2 cellular contexts compared by ENCODE assay signal in the genomic region with DNA sequence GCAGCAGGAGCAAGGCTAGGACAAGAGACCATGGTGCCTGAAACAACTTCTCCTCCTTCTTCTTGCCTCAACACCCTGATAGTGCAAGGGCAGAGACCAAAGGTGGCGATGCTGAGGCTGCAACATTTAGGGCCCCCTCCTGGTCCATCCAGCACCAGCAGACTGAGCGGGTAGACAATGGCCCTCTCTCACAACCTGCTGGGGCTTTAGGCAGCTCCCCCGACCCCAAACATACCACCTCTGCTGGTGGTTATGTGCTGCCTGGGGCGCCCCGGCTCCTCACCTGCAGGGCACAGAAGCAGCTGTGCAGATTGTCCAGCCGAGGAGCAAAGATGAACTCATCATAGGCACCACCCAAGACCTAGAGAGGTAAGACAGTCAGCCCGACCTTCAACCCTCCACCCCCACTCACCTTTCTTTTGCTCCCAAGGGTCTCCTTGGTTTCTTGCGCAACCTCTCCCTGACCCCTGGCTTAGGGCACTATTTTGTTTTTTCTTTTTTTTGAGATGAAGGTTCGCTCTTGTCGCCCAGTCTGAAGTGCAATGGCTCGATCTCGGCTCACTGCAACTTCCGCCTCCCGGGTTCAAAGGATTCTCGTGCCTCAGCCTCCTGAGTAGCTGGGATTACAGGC.
TF ChIP-seq lines count a peak whose summit lies in the region.

No MANE protein-coding gene starts in this region.

TF ChIP-seq in IMR-90, 13 proteins besides CTCF, POLR2A, EP300 and RAD21:
- TF ChIP-seq, protein P1, sequence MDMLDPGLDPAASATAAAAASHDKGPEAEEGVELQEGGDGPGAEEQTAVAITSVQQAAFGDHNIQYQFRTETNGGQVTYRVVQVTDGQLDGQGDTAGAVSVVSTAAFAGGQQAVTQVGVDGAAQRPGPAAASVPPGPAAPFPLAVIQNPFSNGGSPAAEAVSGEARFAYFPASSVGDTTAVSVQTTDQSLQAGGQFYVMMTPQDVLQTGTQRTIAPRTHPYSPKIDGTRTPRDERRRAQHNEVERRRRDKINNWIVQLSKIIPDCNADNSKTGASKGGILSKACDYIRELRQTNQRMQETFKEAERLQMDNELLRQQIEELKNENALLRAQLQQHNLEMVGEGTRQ (IDR thresholded peaks at IDR 0.05; ENCODE audit: low read depth, low read length) = no peak
- peak; percentile 72 for TF ChIP-seq CEBPB (IDR thresholded peaks at IDR 0.05; ENCODE audit: low read depth, low read length)
- TF ChIP-seq RCOR1 (IDR thresholded peaks at IDR 0.05; ENCODE audit: insufficient replicate concordance, low read length) = no peak

TF ChIP-seq in K562, 482 proteins besides CTCF, POLR2A, EP300 and RAD21:
- TF ChIP-seq CEBPB (tag; IDR thresholded peaks at IDR 0.05) (peak; percentile 69), NFXL1 (CRISPR knock-in tag; IDR thresholded peaks at IDR 0.05) (no peak), TRIM28 (IDR thresholded peaks at IDR 0.05) (no peak), NR4A1 (CRISPR knock-in tag; IDR thresholded peaks at IDR 0.05) (no peak), NR4A1 (tag; IDR thresholded peaks at IDR 0.05) (no peak), CEBPG (CRISPR knock-in tag; IDR thresholded peaks at IDR 0.05) (no peak), CEBPG (tag; conservative IDR thresholded peaks at IDR 0.05 in 1 of 2, IDR thresholded peaks at IDR 0.05 in 1 of 2) (0 out of 4 replicates have a peak, but pooled peaks of 1 of the 2 experiments have one; percentile 32)
TF ChIP-seq in K562: peak in this region for 2.
